21 cellular contexts compared by ENCODE assay signal in the genomic region with DNA sequence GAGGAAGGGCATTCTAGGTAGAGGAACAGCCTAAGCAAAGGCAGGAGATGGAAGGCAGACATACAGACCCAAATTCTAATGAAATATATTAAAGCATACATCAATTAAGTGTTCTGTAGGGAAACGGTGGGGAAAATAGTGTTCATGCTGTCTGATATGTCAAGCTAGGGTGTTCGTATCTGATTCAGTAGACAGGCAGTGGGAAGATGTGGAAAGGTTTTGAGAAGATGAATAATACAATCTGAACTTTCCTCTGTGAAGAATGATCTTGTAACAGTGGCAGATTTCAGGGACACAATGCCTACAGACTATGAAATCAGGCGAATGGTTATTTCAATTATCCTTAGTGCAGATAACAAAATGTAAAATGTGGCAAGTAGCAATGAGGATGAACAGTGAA.
"Had no signal": no experiment of that assay in that cellular context is flagged by ENCODE, and none has a peak within 500 bp of the region (broad histone marks: within the 10 kb centered on the region; RNA-seq: fewer than 3 reads in every experiment).

No MANE protein-coding gene starts in this region.

- H3K36me3 ChIP-seq: MG63 had no signal

- H3K9ac ChIP-seq: SK-N-SH had no signal

- DNase-seq: KBM-7, MG63, NCI-H1092, NCI-H1105 treated with DMSO at 0.1 percent for 48 hours, NCI-H1417 treated with DMSO at 0.1 percent for 48 hours, NCI-H146, NCI-H1694 treated with DMSO at 0.1 percent for 48 hours, NCI-H2029, NCI-H2081 treated with DMSO at 0.1 percent for 48 hours, NCI-H2171, NCI-H226, NCI-H446, NCI-H510A, NCI-H524 treated with DMSO at 0.1 percent for 48 hours, NCI-H69, NCI-H774, SHP77, SK-N-SH, SW 1271 had no signal

- ATAC-seq: Panc1 had no signal

- H3K4me2 ChIP-seq: SK-N-SH had no signal

- H3K4me3 ChIP-seq: MG63 had no signal

- H3K27me3 ChIP-seq: MG63 had no signal

- H3K27ac ChIP-seq: RWPE1 had no signal

- H3K9me3 ChIP-seq: MG63, SK-N-SH had no signal
